ENCODE assay signal across 11 cellular contexts in genomic region chr21:46079357-46080170, GRCh38. TPM values are rescaled to one million over a fixed set of nuclear protein-coding genes. Genes with fewer than 3 reads are reported as not detected.
DNase-seq lines count a peak whose midpoint lies in the region; ATAC-seq, FAIRE-seq and TF ChIP-seq lines count a peak whose summit lies in the region.
"Had no signal": no experiment of that assay in that cellular context is flagged by ENCODE, and none has a peak within 500 bp of the region (broad histone marks: within the 10 kb centered on the region; RNA-seq: fewer than 3 reads in every experiment).

No MANE protein-coding gene starts in this region.

- no peaks in the 10 kb centered on the region for H3K27me3 Mint-ChIP-seq in activated T-helper 17 cell treated with anti-CD3 and anti-CD28 coated beads, Interleukin-2, amount 50 U/mL, for 72 hours

- no peaks in the 10 kb centered on the region for H3K9me3 ChIP-seq in HAP-1
- H3K9me3 ChIP-seq: right lobe of liver had no signal

- DNase-seq in D721Med (ENCODE audit: insufficient read length, low spot score) (peak; percentile 13), SK-N-DZ (ENCODE audit: low spot score) (peak; percentile 72), fibroblast of pulmonary artery (ENCODE audit: low read depth) (peak; percentile 62), sciatic nerve (ENCODE audit: low spot score) (peak; percentile 70), HAP-1 (ENCODE audit: low spot score in 2 of 2) (no peak), nucleus accumbens (lab: John Stamatoyannopoulos, UW) (no peak)
- DNase-seq in stimulated activated CD4-positive, alpha-beta T cell treated with anti-CD3 and anti-CD28 coated beads, Interleukin-1b, Interleukin-23, amount 100 ng/mL, for 48 hours: no peak
- DNase-seq: central memory CD4-positive, alpha-beta T cell; NCI-H446 treated with DMSO at 0.1 percent for 48 hours had no signal

- H3K36me3 ChIP-seq in HAP-1 (replicated peaks): no peaks in the 10 kb centered on the region
- H3K36me3 ChIP-seq: right lobe of liver had no signal

- H3K36me3 Mint-ChIP-seq in activated T-helper 17 cell treated with anti-CD3 and anti-CD28 coated beads, Interleukin-2, amount 50 U/mL, for 72 hours (ENCODE audit: low read depth): no peaks in the 10 kb centered on the region

- H3K4me3 Mint-ChIP-seq in activated T-helper 17 cell treated with anti-CD3 and anti-CD28 coated beads, Interleukin-2, amount 50 U/mL, for 72 hours: no peak overlapping the region

- no peaks in the 10 kb centered on the region for H3K4me1 Mint-ChIP-seq in activated T-helper 17 cell treated with anti-CD3 and anti-CD28 coated beads, Interleukin-2, amount 50 U/mL, for 72 hours

- peak; percentile 75 for ATAC-seq in sciatic nerve
- no peak for ATAC-seq in activated T-helper 17 cell treated with anti-CD3 and anti-CD28 coated beads, Interleukin-2, amount 50 U/mL, for 72 hours (replicated peaks)

- peaks cover 7% of the 10 kb centered on the region for H3K27me3 ChIP-seq in HAP-1 (ENCODE audit: low read depth)
- H3K27me3 ChIP-seq: right lobe of liver had no signal

- intact Hi-C loops in sciatic nerve (cut with DNase I): no loop called here

- H3K4me1 ChIP-seq in HAP-1: no peaks in the 10 kb centered on the region
- H3K4me1 ChIP-seq: right lobe of liver had no signal

- in situ Hi-C loops in HAP-1 (cut with MboI; ENCODE audit: low sequenced_read_pairs): no loop called here

- TF ChIP-seq CTCF in D721Med (IDR thresholded peaks at IDR 0.05; ENCODE audit: insufficient read depth, missing control alignments) (no peak), fibroblast of pulmonary artery (IDR thresholded peaks at IDR 0.05; ENCODE audit: low read length, missing control alignments) (no peak)

- no peak for FAIRE-seq in D721Med (lab: Jason Lieb, UNC)

- H3K27ac Mint-ChIP-seq in activated T-helper 17 cell treated with anti-CD3 and anti-CD28 coated beads, Interleukin-2, amount 50 U/mL, for 72 hours: no peak overlapping the region

- no peak overlapping the region for H3K4me3 ChIP-seq in fibroblast of pulmonary artery (replicated peaks; ENCODE audit: low read depth, low read length)
- no peak overlapping the region for H3K4me3 ChIP-seq in HAP-1
- H3K4me3 ChIP-seq: right lobe of liver had no signal

- H3K9me3 Mint-ChIP-seq in activated T-helper 17 cell treated with anti-CD3 and anti-CD28 coated beads, Interleukin-2, amount 50 U/mL, for 72 hours: no peaks in the 10 kb centered on the region

RNA-seq across cellular contexts. Expression of gene COL6A2, which starts 18.3 kb away (rescaled TPM):
- 11.0 and 15.4 TPM in 2 replicates for polyA plus RNA-seq in SK-N-DZ (2014; cell fraction: cytosol; rRNA removed)
- polyA plus RNA-seq in SK-N-DZ (2014; cell fraction: nucleus; rRNA removed): 88.2 and 111 TPM in 2 replicates
- total RNA-seq in sciatic nerve: 397 TPM
- total RNA-seq in activated T-helper 17 cell treated with anti-CD3 and anti-CD28 coated beads, Interleukin-2, amount 50 U/mL, for 72 hours: 10 to 100 TPM in 1 of 2 donors, 1 to 10 TPM in 1; 3.3 to 10.1 TPM

Comparison
In these comparisons a context has a peak if more than half of its experiments do, and no peak if none do; other contexts are left out.
1. DNase-seq: peak in D721Med (single experiment), SK-N-DZ (single experiment), fibroblast of pulmonary artery (single experiment) and sciatic nerve (single experiment); none in HAP-1 (0 of 2), stimulated activated CD4-positive, alpha-beta T cell treated with anti-CD3 and anti-CD28 coated beads, Interleukin-1b, Interleukin-23, amount 100 ng/mL, for 48 hours (single experiment) and nucleus accumbens (0 of 56).
2. RNA of gene COL6A2, which starts 18.3 kb away (total RNA-seq): 397 TPM in sciatic nerve (single experiment); 3.3 to 10.1 TPM in activated T-helper 17 cell treated with anti-CD3 and anti-CD28 coated beads, Interleukin-2, amount 50 U/mL, for 72 hours; every median in the first group is over 10 times any median in the second.